ENCODE assay signal across 40 cellular contexts in the genomic region with DNA sequence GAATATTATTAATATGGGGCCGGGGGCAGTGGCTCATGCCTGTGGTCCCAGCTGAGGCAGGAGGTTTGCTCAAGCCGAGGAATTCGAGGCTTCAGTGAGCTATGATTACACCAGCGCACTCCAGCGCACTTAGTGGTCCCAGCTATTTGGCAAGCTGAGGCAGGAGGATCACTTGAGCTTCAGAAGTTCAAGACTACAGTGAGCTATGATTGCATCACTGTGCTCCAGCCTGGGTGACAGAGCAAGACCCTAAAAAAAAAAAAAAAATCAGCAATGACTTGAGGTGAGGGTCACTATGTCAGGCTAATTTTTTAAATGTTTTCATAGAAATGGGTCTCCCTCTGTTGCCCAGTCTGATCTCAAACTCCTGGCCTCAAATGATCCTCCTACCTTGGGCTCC.
"Had no signal": no experiment of that assay in that cellular context is flagged by ENCODE, and none has a peak within 500 bp of the region (broad histone marks: within the 10 kb centered on the region; RNA-seq: fewer than 3 reads in every experiment).

No MANE protein-coding gene starts in this region.

- H3K36me3 Mint-ChIP-seq: activated naive CD4-positive, alpha-beta T cell treated with anti-CD3 and anti-CD28 coated beads, Interleukin-2, amount 10 ng/mL, durations not matched to agents 7 days and 5 days; activated naive CD4-positive, alpha-beta T cell treated with anti-CD3 and anti-CD28 coated beads, Interleukin-2, amount 50 U/mL, for 24 hours; activated naive CD4-positive, alpha-beta T cell treated with anti-CD3 and anti-CD28 coated beads, Interleukin-2, amount 50 U/mL, for 72 hours; activated naive CD8-positive, alpha-beta T cell; activated naive CD8-positive, alpha-beta T cell treated with anti-CD3 and anti-CD28 coated beads for 36 hours; activated naive CD8-positive, alpha-beta T cell treated with anti-CD3 and anti-CD28 coated beads, Interleukin-2, amount 10 ng/mL, durations not matched to agents 7 days and 5 days; brain had no signal

- H3K9me3 ChIP-seq: adrenal gland, ascending aorta, body of pancreas had no signal

- H3K4me3 Mint-ChIP-seq: activated naive CD4-positive, alpha-beta T cell treated with anti-CD3 and anti-CD28 coated beads for 36 hours; activated naive CD4-positive, alpha-beta T cell treated with anti-CD3 and anti-CD28 coated beads, Interleukin-2, amount 10 ng/mL, durations not matched to agents 7 days and 5 days; activated naive CD4-positive, alpha-beta T cell treated with anti-CD3 and anti-CD28 coated beads, Interleukin-2, amount 50 U/mL, for 24 hours; activated naive CD8-positive, alpha-beta T cell; activated naive CD8-positive, alpha-beta T cell treated with anti-CD3 and anti-CD28 coated beads for 36 hours; activated naive CD8-positive, alpha-beta T cell treated with anti-CD3 and anti-CD28 coated beads, Interleukin-2, amount 10 ng/mL, durations not matched to agents 7 days and 5 days; activated naive CD8-positive, alpha-beta T cell treated with anti-CD3 and anti-CD28 coated beads, Interleukin-2, amount 50 U/mL, for 24 hours; activated T-cell treated with anti-CD3 and anti-CD28 coated beads, Interleukin-2, amount 50 U/mL, for 24 hours; activated T-cell treated with anti-CD3 and anti-CD28 coated beads, Interleukin-2, amount 50 U/mL, for 4 hours; activated T-cell treated with anti-CD3 and anti-CD28 coated beads, Interleukin-2, amount 50 U/mL, for 72 hours; activated T-helper 1 cell treated with anti-CD3 and anti-CD28 coated beads, Interleukin-12 subunit alpha, Interleukin-12 subunit beta, Interleukin-2, Interleukin-4 antibody, amounts not matched to agents 30 ng/mL and 10 ng/mL and 1 ng/mL, durations not matched to agents 14 hours and 24 hours and 36 hours; activated T-helper 17 cell treated with anti-CD3 and anti-CD28 coated beads, Interleukin-2, amount 50 U/mL, for 72 hours; brain; central memory CD8-positive, alpha-beta T cell had no signal

- H3K27ac ChIP-seq: adrenal gland, ascending aorta, body of pancreas, brain microvascular endothelial cell, breast epithelium, cardiac muscle cell had no signal

- H3K36me3 ChIP-seq: adrenal gland, ascending aorta, brain microvascular endothelial cell, breast epithelium, cardiac muscle cell had no signal

- H3K9me3 Mint-ChIP-seq: activated naive CD4-positive, alpha-beta T cell treated with anti-CD3 and anti-CD28 coated beads, Interleukin-2, amount 10 ng/mL, durations not matched to agents 7 days and 5 days; activated naive CD4-positive, alpha-beta T cell treated with anti-CD3 and anti-CD28 coated beads, Interleukin-2, amount 50 U/mL, for 24 hours; activated naive CD4-positive, alpha-beta T cell treated with anti-CD3 and anti-CD28 coated beads, Interleukin-2, amount 50 U/mL, for 72 hours; activated naive CD8-positive, alpha-beta T cell treated with anti-CD3 and anti-CD28 coated beads for 36 hours; activated naive CD8-positive, alpha-beta T cell treated with anti-CD3 and anti-CD28 coated beads, Interleukin-2, amount 10 ng/mL, durations not matched to agents 7 days and 5 days; activated naive CD8-positive, alpha-beta T cell treated with anti-CD3 and anti-CD28 coated beads, Interleukin-2, amount 50 U/mL, for 24 hours; activated T-cell treated with anti-CD3 and anti-CD28 coated beads, Interleukin-2, amount 50 U/mL, for 72 hours; activated T-helper 1 cell treated with anti-CD3 and anti-CD28 coated beads, Interleukin-12 subunit alpha, Interleukin-12 subunit beta, Interleukin-2, Interleukin-4 antibody, amounts not matched to agents 30 ng/mL and 10 ng/mL and 1 ng/mL, durations not matched to agents 14 hours and 24 hours and 36 hours; activated T-helper 17 cell treated with anti-CD3 and anti-CD28 coated beads, Interleukin-2, amount 50 U/mL, for 72 hours; activated T-helper 2 cell treated with anti-CD3 and anti-CD28 coated beads, Interferon-gamma antibody, Interleukin-2, Interleukin-4, amounts not matched to agents 10 μg/mL and 5 μg/mL and 100 μg/mL, durations not matched to agents 14 hours and 24 hours and 36 hours; brain; central memory CD8-positive, alpha-beta T cell had no signal

- ATAC-seq: activated naive CD4-positive, alpha-beta T cell treated with anti-CD3 and anti-CD28 coated beads, Interleukin-2, amount 50 U/mL, for 72 hours; activated naive CD8-positive, alpha-beta T cell treated with anti-CD3 and anti-CD28 coated beads, Interleukin-2, amount 50 U/mL, for 24 hours; activated T-cell treated with anti-CD3 and anti-CD28 coated beads, Interleukin-2, amount 50 U/mL, for 4 hours; activated T-cell treated with anti-CD3 and anti-CD28 coated beads, Interleukin-2, amount 50 U/mL, for 72 hours; activated T-helper 17 cell treated with anti-CD3 and anti-CD28 coated beads, Interleukin-2, amount 50 U/mL, for 72 hours; body of pancreas had no signal

- H3K27ac Mint-ChIP-seq: activated naive CD4-positive, alpha-beta T cell treated with anti-CD3 and anti-CD28 coated beads for 36 hours; activated naive CD4-positive, alpha-beta T cell treated with anti-CD3 and anti-CD28 coated beads, Interleukin-2, amount 10 ng/mL, durations not matched to agents 7 days and 5 days; activated naive CD4-positive, alpha-beta T cell treated with anti-CD3 and anti-CD28 coated beads, Interleukin-2, amount 50 U/mL, for 24 hours; activated naive CD4-positive, alpha-beta T cell treated with anti-CD3 and anti-CD28 coated beads, Interleukin-2, amount 50 U/mL, for 72 hours; activated naive CD8-positive, alpha-beta T cell; activated naive CD8-positive, alpha-beta T cell treated with anti-CD3 and anti-CD28 coated beads for 36 hours; activated naive CD8-positive, alpha-beta T cell treated with anti-CD3 and anti-CD28 coated beads, Interleukin-2, amount 10 ng/mL, durations not matched to agents 7 days and 5 days; activated naive CD8-positive, alpha-beta T cell treated with anti-CD3 and anti-CD28 coated beads, Interleukin-2, amount 50 U/mL, for 24 hours; activated T-cell treated with anti-CD3 and anti-CD28 coated beads, Interleukin-2, amount 50 U/mL, for 24 hours; activated T-cell treated with anti-CD3 and anti-CD28 coated beads, Interleukin-2, amount 50 U/mL, for 72 hours; activated T-helper 1 cell treated with anti-CD3 and anti-CD28 coated beads, Interleukin-12 subunit alpha, Interleukin-12 subunit beta, Interleukin-2, Interleukin-4 antibody, amounts not matched to agents 30 ng/mL and 10 ng/mL and 1 ng/mL, durations not matched to agents 14 hours and 24 hours and 36 hours; activated T-helper 17 cell treated with anti-CD3 and anti-CD28 coated beads, Interleukin-2, amount 50 U/mL, for 72 hours; activated T-helper 2 cell treated with anti-CD3 and anti-CD28 coated beads, Interferon-gamma antibody, Interleukin-2, Interleukin-4, amounts not matched to agents 10 μg/mL and 5 μg/mL and 100 μg/mL, durations not matched to agents 14 hours and 24 hours and 36 hours had no signal

- FAIRE-seq: astrocyte, bronchial epithelial cell had no signal

- H3K27me3 Mint-ChIP-seq: activated naive CD4-positive, alpha-beta T cell treated with anti-CD3 and anti-CD28 coated beads, Interleukin-2, amount 10 ng/mL, durations not matched to agents 7 days and 5 days; activated naive CD8-positive, alpha-beta T cell treated with anti-CD3 and anti-CD28 coated beads, Interleukin-2, amount 10 ng/mL, durations not matched to agents 7 days and 5 days; central memory CD8-positive, alpha-beta T cell had no signal

- H3K4me3 ChIP-seq: adrenal gland, ascending aorta, body of pancreas, breast epithelium, cardiac muscle cell had no signal

- DNase-seq: activated effector memory CD4-positive, alpha-beta T cell treated with anti-CD3 and anti-CD28 coated beads, Interleukin-2, amount 50 U/mL, for 16 hours; activated effector memory CD4-positive, alpha-beta T cell treated with Interleukin-2 at 50 U/mL for 16 hours; activated gamma-delta T cell; activated gamma-delta T cell treated with Interleukin-2 at 50 U/mL for 16 hours; activated naive CD4-positive, alpha-beta T cell; activated naive CD4-positive, alpha-beta T cell treated with anti-CD3 and anti-CD28 coated beads for 36 hours; activated naive CD4-positive, alpha-beta T cell treated with anti-CD3 and anti-CD28 coated beads, Interleukin-2, amount 10 ng/mL, durations not matched to agents 7 days and 5 days; activated naive CD4-positive, alpha-beta T cell treated with anti-CD3 and anti-CD28 coated beads, Interleukin-2, amount 50 U/mL, for 16 hours; activated naive CD4-positive, alpha-beta T cell treated with Interleukin-2 at 50 U/mL for 16 hours; activated naive CD8-positive, alpha-beta T cell treated with anti-CD3 and anti-CD28 coated beads for 36 hours; activated naive CD8-positive, alpha-beta T cell treated with anti-CD3 and anti-CD28 coated beads, Interleukin-2, amount 10 ng/mL, durations not matched to agents 7 days and 5 days; activated naive CD8-positive, alpha-beta T cell treated with anti-CD3 and anti-CD28 coated beads, Interleukin-2, amount 50 U/mL, for 24 hours; activated T-cell treated with anti-CD3 and anti-CD28 coated beads, Interleukin-2, amount 50 U/mL, for 1 hour; activated T-cell treated with anti-CD3 and anti-CD28 coated beads, Interleukin-2, amount 50 U/mL, for 24 hours; activated T-cell treated with anti-CD3 and anti-CD28 coated beads, Interleukin-2, amount 50 U/mL, for 4 hours; activated T-cell treated with anti-CD3 and anti-CD28 coated beads, Interleukin-2, amount 50 U/mL, for 48 hours; activated T-cell treated with anti-CD3 and anti-CD28 coated beads, Interleukin-2, amount 50 U/mL, for 72 hours; adrenal gland; amniotic stem cell; amygdala; anterior cingulate cortex; aorta; body of pancreas; brain microvascular endothelial cell; caudate nucleus; central memory CD4-positive, alpha-beta T cell; cerebellar nuclear complex had no signal

- H3K4me1 ChIP-seq: adrenal gland, ascending aorta, body of pancreas, breast epithelium had no signal

- H3K27me3 ChIP-seq: adrenal gland, ascending aorta, body of pancreas, brain microvascular endothelial cell had no signal

- H3K4me1 Mint-ChIP-seq: activated naive CD4-positive, alpha-beta T cell treated with anti-CD3 and anti-CD28 coated beads, Interleukin-2, amount 10 ng/mL, durations not matched to agents 7 days and 5 days; activated naive CD4-positive, alpha-beta T cell treated with anti-CD3 and anti-CD28 coated beads, Interleukin-2, amount 50 U/mL, for 24 hours; activated naive CD8-positive, alpha-beta T cell treated with anti-CD3 and anti-CD28 coated beads for 36 hours; activated naive CD8-positive, alpha-beta T cell treated with anti-CD3 and anti-CD28 coated beads, Interleukin-2, amount 10 ng/mL, durations not matched to agents 7 days and 5 days; activated naive CD8-positive, alpha-beta T cell treated with anti-CD3 and anti-CD28 coated beads, Interleukin-2, amount 50 U/mL, for 24 hours; activated T-helper 17 cell treated with anti-CD3 and anti-CD28 coated beads, Interleukin-2, amount 50 U/mL, for 72 hours; central memory CD8-positive, alpha-beta T cell had no signal
